In the genomic region with DNA sequence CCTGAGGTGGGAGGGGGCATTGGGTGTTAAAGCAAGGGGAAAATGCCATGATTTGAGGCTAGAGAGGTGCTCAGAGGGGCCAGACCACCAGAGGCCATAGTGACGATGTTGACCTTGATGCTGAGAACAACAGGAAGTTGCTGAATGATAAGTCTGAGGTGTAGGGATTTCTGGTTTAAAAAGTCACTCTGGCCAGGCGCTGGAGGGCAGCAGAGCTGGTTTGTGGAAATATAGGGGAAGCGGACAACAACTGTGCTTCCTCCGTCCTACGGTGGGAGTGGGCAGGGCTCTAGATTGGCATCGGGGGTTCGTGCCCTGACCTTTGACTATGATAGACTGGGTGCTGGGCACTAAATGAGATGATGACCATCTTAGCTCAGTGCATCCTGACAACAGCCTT, we compare ENCODE assay signal across 12 cellular contexts. TPM values are rescaled to one million over a fixed set of nuclear protein-coding genes. Genes with fewer than 3 reads are reported as not detected.
DNase-seq lines count a peak whose midpoint lies in the region; ATAC-seq and TF ChIP-seq lines count a peak whose summit lies in the region.
"Had no signal": no experiment of that assay in that cellular context is flagged by ENCODE, and none has a peak within 500 bp of the region (broad histone marks: within the 10 kb centered on the region; RNA-seq: fewer than 3 reads in every experiment).

No MANE protein-coding gene starts in this region.

- H3K36me3 Mint-ChIP-seq in HFFc6 (ENCODE audit: low read depth): peaks cover 73% of the 10 kb centered on the region
- peaks cover 7% of the 10 kb centered on the region for H3K36me3 Mint-ChIP-seq in stimulated activated effector memory CD8-positive, alpha-beta T cell treated with anti-CD3 and anti-CD28 coated beads, Interleukin-12 subunit alpha, Interleukin-12 subunit beta, amount 100 ng/mL, for 72 hours
- peaks cover 7 to 13% of the 10 kb centered on the region in 2 donors for H3K36me3 Mint-ChIP-seq in CD4-positive, alpha-beta memory T cell

- H3K4me3 ChIP-seq in coronary artery: peak overlapping the region; percentile 30
- H3K4me3 ChIP-seq in lower lobe of right lung: no peak overlapping the region
- H3K4me3 ChIP-seq in CD4-positive, alpha-beta memory T cell (ENCODE audit: low read length in 2 of 2): no peak overlapping the region
- H3K4me3 ChIP-seq: BLaER1 treated with 17β-estradiol and CSF1 and Interleukin-3, amounts not matched to agents 10 nM and 100 nM had no signal

- peaks cover 95% of the 10 kb centered on the region for H3K36me3 ChIP-seq in lower lobe of right lung
- H3K36me3 ChIP-seq in CD4-positive, alpha-beta memory T cell (ENCODE audit: insufficient read depth, low read length): no peaks in the 10 kb centered on the region

- peak overlapping the region; percentile 91 for H3K27ac Mint-ChIP-seq in HFFc6
- H3K27ac Mint-ChIP-seq in stimulated activated effector memory CD8-positive, alpha-beta T cell treated with anti-CD3 and anti-CD28 coated beads, Interleukin-12 subunit alpha, Interleukin-12 subunit beta, amount 100 ng/mL, for 72 hours: peak overlapping the region; percentile 41
- H3K27ac Mint-ChIP-seq in CD4-positive, alpha-beta memory T cell: peak overlapping the region in 1 of 7 donors; percentile 45

- peaks cover 8% of the 10 kb centered on the region for H3K27me3 Mint-ChIP-seq in HFFc6 (ENCODE audit: insufficient read depth)
- no peaks in the 10 kb centered on the region for H3K27me3 Mint-ChIP-seq in CD4-positive, alpha-beta memory T cell

- POLR2A ChIA-PET in CD4-positive, alpha-beta memory T cell (lab: Charles Lee; ENCODE audit: partially characterized antibody): no interaction called here

- H3K27me3 ChIP-seq in lower lobe of right lung (ENCODE audit: low read depth): no peaks in the 10 kb centered on the region
- no peaks in the 10 kb centered on the region for H3K27me3 ChIP-seq in CD4-positive, alpha-beta memory T cell (ENCODE audit: insufficient read depth, low read length)
- H3K27me3 ChIP-seq: BLaER1 treated with 17β-estradiol and CSF1 and Interleukin-3, amounts not matched to agents 10 nM and 100 nM had no signal

- peaks cover 60% of the 10 kb centered on the region for H3K4me1 Mint-ChIP-seq in HFFc6 (ENCODE audit: low read depth)
- peaks cover 32% of the 10 kb centered on the region for H3K4me1 Mint-ChIP-seq in stimulated activated effector memory CD8-positive, alpha-beta T cell treated with anti-CD3 and anti-CD28 coated beads, Interleukin-12 subunit alpha, Interleukin-12 subunit beta, amount 100 ng/mL, for 72 hours
- peaks cover 13 to 23% (median 17%) of the 10 kb centered on the region in 4 donors for H3K4me1 Mint-ChIP-seq in CD4-positive, alpha-beta memory T cell

- peak overlapping the region; percentile 97 to 99 for H3K27ac ChIP-seq in coronary artery
- peak overlapping the region; percentile 86 for H3K27ac ChIP-seq in lower lobe of right lung
- H3K27ac ChIP-seq in CD4-positive, alpha-beta memory T cell (ENCODE audit: low read depth, low read length): no peak overlapping the region
- H3K27ac ChIP-seq: BLaER1 treated with 17β-estradiol and CSF1 and Interleukin-3, amounts not matched to agents 10 nM and 100 nM had no signal

- H3K4me3 Mint-ChIP-seq in HFFc6: peak overlapping the region; percentile 22; the same call in 1 of the 2 replicates
- H3K4me3 Mint-ChIP-seq in stimulated activated effector memory CD8-positive, alpha-beta T cell treated with anti-CD3 and anti-CD28 coated beads, Interleukin-12 subunit alpha, Interleukin-12 subunit beta, amount 100 ng/mL, for 72 hours: no peak overlapping the region
- no peak overlapping the region for H3K4me3 Mint-ChIP-seq in CD4-positive, alpha-beta memory T cell

- peaks cover 72% of the 10 kb centered on the region for H3K4me1 ChIP-seq in lower lobe of right lung
- H3K4me1 ChIP-seq in CD4-positive, alpha-beta memory T cell (ENCODE audit: insufficient read depth, low read length): peaks cover 21% of the 10 kb centered on the region

- H3K9me3 Mint-ChIP-seq in HFFc6: peaks cover 5% of the 10 kb centered on the region
- no peaks in the 10 kb centered on the region for H3K9me3 Mint-ChIP-seq in stimulated activated effector memory CD8-positive, alpha-beta T cell treated with anti-CD3 and anti-CD28 coated beads, Interleukin-12 subunit alpha, Interleukin-12 subunit beta, amount 100 ng/mL, for 72 hours
- H3K9me3 Mint-ChIP-seq in CD4-positive, alpha-beta memory T cell: no peaks in the 10 kb centered on the region

- intact Hi-C loops in lower lobe of right lung (cut with DNase I): loop anchor here (10.0 kb wide), 1 partner anchor 49 kb away; a partner anchor contains a TSS
- intact Hi-C loops in CD4-positive, alpha-beta memory T cell (cut with micrococcal nuclease): no loop called here

- ATAC-seq in lower lobe of right lung: no peak
- ATAC-seq in stimulated activated effector memory CD8-positive, alpha-beta T cell treated with anti-CD3 and anti-CD28 coated beads, Interleukin-12 subunit alpha, Interleukin-12 subunit beta, amount 100 ng/mL, for 72 hours: no peak

- no peaks in the 10 kb centered on the region for H3K9me3 ChIP-seq in lower lobe of right lung
- H3K9me3 ChIP-seq in CD4-positive, alpha-beta memory T cell (ENCODE audit: control insufficient read depth in 1 of 2, low read length in 2 of 2): no peaks in the 10 kb centered on the region
- H3K9me3 ChIP-seq: BLaER1 treated with 17β-estradiol and CSF1 and Interleukin-3, amounts not matched to agents 10 nM and 100 nM had no signal

- CTCF ChIA-PET in CD4-positive, alpha-beta memory T cell (lab: Charles Lee; ENCODE audit: partially characterized antibody): no interaction called here

- DNase-seq in HFFc6 (no peak), coronary artery (ENCODE audit: low spot score) (no peak), lower lobe of right lung (peak; percentile 32), NCI-H1105 (lab: John Stamatoyannopoulos, UW) (no peak), superior temporal gyrus (ENCODE audit: extremely low spot score) (no peak)
- no peak for DNase-seq in stimulated activated effector memory CD8-positive, alpha-beta T cell treated with anti-CD3 and anti-CD28 coated beads, Interleukin-12 subunit alpha, Interleukin-12 subunit beta, amount 100 ng/mL, for 72 hours (ENCODE audit: low spot score in 2 of 2)
- DNase-seq in CD4-positive, alpha-beta memory T cell: no peak
- no peak for DNase-seq in activated CD4-positive, alpha-beta T cell treated with anti-CD3 and anti-CD28 coated beads for 1 hour
- DNase-seq: activated CD4-positive, alpha-beta T cell treated with anti-CD3 and anti-CD28 coated beads, Interleukin-2, amount 50 U/mL, for 1 hour; NCI-H2081 treated with DMSO at 0.1 percent for 48 hours; retina had no signal

- TF ChIP-seq CTCF in HFFc6 (IDR thresholded peaks at IDR 0.05) (no peak), coronary artery (IDR thresholded peaks at IDR 0.05) (no peak), lower lobe of right lung (IDR thresholded peaks at IDR 0.05) (no peak)

RNA-seq across cellular contexts. Expression of a gene that starts 44.7 kb away (rescaled TPM):
- total RNA-seq in HFFc6 (2021; fragmentation: NEBNext Ultra II Directional; extraction: Animal tissue kit (Norgen Biotek cat#: 25700)): 100 to 1,000 TPM in 5 of 6 experiments, 10 to 100 TPM in 1; 85.4 to 151 (median 138) TPM
- 479 TPM for total RNA-seq in lower lobe of right lung
- 10 to 100 TPM; 81.2 to 82.8 TPM for total RNA-seq in CD4-positive, alpha-beta memory T cell
- polyA plus RNA-seq in CD4-positive, alpha-beta memory T cell: 100 to 1,000 TPM; 188 to 254 TPM

RNA-seq across cellular contexts. Expression of a gene that starts 57.4 kb away (rescaled TPM):
- total RNA-seq in HFFc6 (2021; fragmentation: NEBNext Ultra II Directional; extraction: Animal tissue kit (Norgen Biotek cat#: 25700)): 100 to 1,000 TPM; 288 to 394 (median 318) TPM
- 388 TPM for total RNA-seq in lower lobe of right lung
- total RNA-seq in CD4-positive, alpha-beta memory T cell: 1 to 10 TPM; 7.8 to 8.7 TPM
- 1 to 10 TPM; 1.9 to 4.1 TPM for polyA plus RNA-seq in CD4-positive, alpha-beta memory T cell

Comparison
In these comparisons a context has a peak if more than half of its experiments do, and no peak if none do; other contexts are left out.
1. RNA of a gene that starts 57.4 kb away (total RNA-seq): 388 TPM in lower lobe of right lung (single experiment) and 288 to 394 TPM in HFFc6; 7.8 to 8.7 TPM in CD4-positive, alpha-beta memory T cell; every median in the first group is over 10 times any median in the second.